ENCODE assay signal across 8 cellular contexts in the genomic region with DNA sequence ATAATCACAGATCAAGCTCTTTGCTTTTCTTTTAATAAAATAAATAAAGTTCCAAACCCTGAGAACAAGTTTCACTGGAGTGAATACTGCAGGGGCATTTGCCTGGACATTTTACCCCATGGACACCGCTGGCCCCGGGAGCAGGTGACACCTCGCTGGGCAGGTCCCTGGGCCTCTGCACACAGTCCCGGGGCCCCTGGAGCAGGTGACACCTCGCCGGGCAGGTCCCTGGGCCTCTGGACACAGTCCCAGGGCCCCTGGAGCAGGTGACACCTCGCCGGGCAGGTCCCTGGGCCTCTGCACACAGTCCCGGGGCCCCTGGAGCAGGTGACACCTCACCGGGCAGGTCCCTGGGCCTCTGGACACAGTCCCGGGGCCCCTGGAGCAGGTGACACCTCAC. TPM values are rescaled to one million over a fixed set of nuclear protein-coding genes. Genes with fewer than 3 reads are reported as not detected.
"Had no signal": no experiment of that assay in that cellular context is flagged by ENCODE, and none has a peak within 500 bp of the region (broad histone marks: within the 10 kb centered on the region; RNA-seq: fewer than 3 reads in every experiment).

No MANE protein-coding gene starts in this region.

RNA-seq across cellular contexts. Expression of gene TPO, which starts 1.6 kb away (rescaled TPM):
- total RNA-seq: OCI-LY7, PC-3, PC-9, RPMI7951, SJCRH30, SJSA1, SK-MEL-5 had no signal
- polyA plus RNA-seq: SK-N-SH had no signal
